ENCODE assay signal across 1 cellular context in the genomic region with DNA sequence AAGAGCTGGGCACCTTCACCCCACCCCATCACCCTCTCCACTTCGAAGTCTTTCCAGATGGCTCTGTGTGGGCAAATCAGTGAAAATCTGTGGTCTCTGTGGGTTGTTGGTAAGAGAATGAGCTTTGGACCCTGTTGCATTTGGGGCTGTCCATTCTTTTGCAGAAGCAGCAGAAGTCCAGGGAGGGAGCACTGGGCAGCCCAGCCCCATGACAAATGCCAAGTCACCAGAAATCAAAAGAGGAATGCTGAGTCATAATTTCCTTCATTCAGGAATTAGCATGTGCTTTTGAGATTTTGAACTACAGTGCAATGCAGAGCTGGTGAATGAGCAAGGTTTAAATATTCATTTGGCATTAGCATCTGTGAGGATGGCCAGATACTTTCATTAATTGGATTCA.
TF ChIP-seq lines count a peak whose summit lies in the region.

No MANE protein-coding gene starts in this region.

TF ChIP-seq in H1, 55 proteins besides CTCF, POLR2A, EP300 and RAD21 (continued from another document):
- no peak for TF ChIP-seq KDM5A (IDR thresholded peaks at IDR 0.05; ENCODE audit: low read length)
- no peak for TF ChIP-seq RNF2 (IDR thresholded peaks at IDR 0.05; ENCODE audit: borderline replicate concordance, low read depth, low read length, missing control alignments, poor library complexity, severe bottlenecking)
TF ChIP-seq in H1: peak in this region for 2.
